In the genomic region with DNA sequence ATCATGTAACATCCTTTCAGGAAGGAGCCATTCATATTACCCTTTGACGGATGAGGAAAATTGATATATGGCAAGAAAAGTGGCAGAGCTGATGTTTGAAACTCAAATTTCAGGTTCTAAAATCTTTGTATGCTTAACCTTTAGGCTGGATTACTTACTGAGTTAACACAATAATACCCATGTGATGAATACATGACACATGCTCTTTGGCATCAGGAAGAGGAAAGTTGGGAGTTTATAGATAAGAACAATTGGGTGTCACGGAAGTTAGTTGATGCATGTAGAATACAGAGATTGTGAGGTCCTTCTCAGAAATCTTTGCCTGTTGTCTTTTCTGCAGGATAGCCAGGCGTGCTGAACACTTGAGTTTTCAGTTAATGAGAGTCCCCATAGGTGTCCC, we compare ENCODE assay signal across 25 cellular contexts.
"Had no signal": no experiment of that assay in that cellular context is flagged by ENCODE, and none has a peak within 500 bp of the region (broad histone marks: within the 10 kb centered on the region; RNA-seq: fewer than 3 reads in every experiment).

No MANE protein-coding gene starts in this region.

- H3K27ac Mint-ChIP-seq: dendritic cell treated with granulocyte-macrophage colony-stimulating factor and Interleukin-4, amounts not matched to agents 40 ng/mL and 50 ng/mL, for 4 days; effector memory CD8-positive, alpha-beta T cell; naive B cell; nephron; stimulated activated naive B cell treated with anti-CD40 and anti-IgM and Interleukin-4, amounts not matched to agents 10 μg/mL and 1 μg/mL and 100 μg/mL, for 72 hours; stimulated activated naive CD8-positive, alpha-beta T cell treated with anti-CD3 and anti-CD28 coated beads, Interleukin-15, amount 100 ng/mL, for 72 hours had no signal

- H3K4me3 Mint-ChIP-seq: dendritic cell treated with granulocyte-macrophage colony-stimulating factor and Interleukin-4, amounts not matched to agents 40 ng/mL and 50 ng/mL, for 4 days; effector memory CD8-positive, alpha-beta T cell; naive B cell; nephron; stimulated activated naive B cell treated with anti-CD40 and anti-IgM and Interleukin-4, amounts not matched to agents 10 μg/mL and 1 μg/mL and 100 μg/mL, for 72 hours; stimulated activated naive CD8-positive, alpha-beta T cell treated with anti-CD3 and anti-CD28 coated beads, Interleukin-15, amount 100 ng/mL, for 72 hours had no signal

- H3K27me3 Mint-ChIP-seq: dendritic cell treated with granulocyte-macrophage colony-stimulating factor and Interleukin-4, amounts not matched to agents 40 ng/mL and 50 ng/mL, for 4 days; effector memory CD8-positive, alpha-beta T cell; naive B cell; stimulated activated naive B cell treated with anti-CD40 and anti-IgM and Interleukin-4, amounts not matched to agents 10 μg/mL and 1 μg/mL and 100 μg/mL, for 72 hours; stimulated activated naive CD8-positive, alpha-beta T cell treated with anti-CD3 and anti-CD28 coated beads, Interleukin-15, amount 100 ng/mL, for 72 hours had no signal

- H3K4me1 Mint-ChIP-seq: naive B cell; nephron; stimulated activated naive B cell treated with anti-CD40 and anti-IgM and Interleukin-4, amounts not matched to agents 10 μg/mL and 1 μg/mL and 100 μg/mL, for 72 hours; stimulated activated naive CD8-positive, alpha-beta T cell treated with anti-CD3 and anti-CD28 coated beads, Interleukin-15, amount 100 ng/mL, for 72 hours had no signal

- H3K4me3 ChIP-seq: heart left ventricle, lung, right atrium auricular region, sigmoid colon, skin epidermis, testis, tibial nerve had no signal

- H3K36me3 Mint-ChIP-seq: stimulated activated naive B cell treated with anti-CD40 and anti-IgM and Interleukin-4, amounts not matched to agents 10 μg/mL and 1 μg/mL and 100 μg/mL, for 72 hours had no signal

- H3K9me3 ChIP-seq: heart left ventricle, neutrophil, right atrium auricular region, sigmoid colon, testis, tibial nerve had no signal

- ATAC-seq: effector memory CD8-positive, alpha-beta T cell; heart left ventricle; left colon; left ventricle myocardium superior; stimulated activated naive B cell treated with anti-CD40 and anti-IgM and Interleukin-4, amounts not matched to agents 10 μg/mL and 1 μg/mL and 100 μg/mL, for 72 hours; stimulated activated naive CD8-positive, alpha-beta T cell treated with anti-CD3 and anti-CD28 coated beads, Interleukin-15, amount 100 ng/mL, for 72 hours had no signal

- H3K36me3 ChIP-seq: heart left ventricle, neutrophil, right atrium auricular region, sigmoid colon, tibial nerve had no signal

- H3K27me3 ChIP-seq: heart left ventricle, neutrophil, right atrium auricular region, sigmoid colon, testis, tibial nerve had no signal

- FAIRE-seq: colon had no signal

- DNase-seq: effector memory CD8-positive, alpha-beta T cell; erythroblast; foreskin melanocyte; heart left ventricle; hippocampal formation; left colon; left ventricle myocardium superior; mesenchymal stem cell; midbrain; naive B cell; posterior cingulate gyrus; sigmoid colon; stimulated activated CD4-positive, alpha-beta T cell treated with anti-CD3 and anti-CD28 coated beads, Interleukin-2, amount 100 ng/mL, for 24 hours; stimulated activated CD4-positive, alpha-beta T cell treated with anti-CD3 and anti-CD28 coated beads, Interleukin-4, amount 100 ng/mL, for 4 hours; stimulated activated naive B cell treated with anti-CD40 and anti-IgM and Interleukin-4, amounts not matched to agents 10 μg/mL and 1 μg/mL and 100 μg/mL, for 72 hours; stimulated activated naive CD8-positive, alpha-beta T cell treated with anti-CD3 and anti-CD28 coated beads, Interleukin-15, amount 100 ng/mL, for 72 hours; testis had no signal

- H3K9me3 Mint-ChIP-seq: nephron; stimulated activated naive CD8-positive, alpha-beta T cell treated with anti-CD3 and anti-CD28 coated beads, Interleukin-15, amount 100 ng/mL, for 72 hours had no signal

- H3K4me1 ChIP-seq: heart left ventricle, right atrium auricular region, sigmoid colon, testis, tibial nerve had no signal

- H3K27ac ChIP-seq: heart left ventricle, neutrophil, right atrium auricular region, sigmoid colon, skin epidermis, testis, tibial nerve had no signal
